21 cellular contexts compared by ENCODE assay signal in genomic region chr1:181818943-181819342, GRCh38.
"Had no signal": no experiment of that assay in that cellular context is flagged by ENCODE, and none has a peak within 500 bp of the region (broad histone marks: within the 10 kb centered on the region; RNA-seq: fewer than 3 reads in every experiment).

No MANE protein-coding gene starts in this region.

- H3K4me1 Mint-ChIP-seq: naive B cell; nephron; stimulated activated memory B cell treated with anti-CD40 and anti-IgM and Interleukin-4, amounts not matched to agents 10 μg/mL and 1 μg/mL and 100 μg/mL, for 72 hours had no signal

- H3K4me3 Mint-ChIP-seq: naive B cell; nephron; stimulated activated memory B cell treated with anti-CD40 and anti-IgM and Interleukin-4, amounts not matched to agents 10 μg/mL and 1 μg/mL and 100 μg/mL, for 72 hours; stimulated activated naive CD8-positive, alpha-beta T cell treated with anti-CD3 and anti-CD28 coated beads, Interleukin-15, Interleukin-2, amounts not matched to agents 100 ng/mL and 50 ng/mL, for 24 hours had no signal

- H3K9me3 Mint-ChIP-seq: stimulated activated naive CD8-positive, alpha-beta T cell treated with anti-CD3 and anti-CD28 coated beads, Interleukin-15, Interleukin-2, amounts not matched to agents 100 ng/mL and 50 ng/mL, for 24 hours had no signal

- H3K36me3 ChIP-seq: esophagus squamous epithelium, gastroesophageal sphincter, spleen, tibial artery, upper lobe of right lung had no signal

- ATAC-seq: gastroesophageal sphincter; left colon; left ventricle myocardium superior; sciatic nerve; stimulated activated memory B cell treated with anti-CD40 and anti-IgM and Interleukin-4, amounts not matched to agents 10 μg/mL and 1 μg/mL and 100 μg/mL, for 72 hours; upper lobe of right lung had no signal

- H3K36me3 Mint-ChIP-seq: stimulated activated memory B cell treated with anti-CD40 and anti-IgM and Interleukin-4, amounts not matched to agents 10 μg/mL and 1 μg/mL and 100 μg/mL, for 72 hours had no signal

- H3K9me3 ChIP-seq: tibial artery, upper lobe of right lung had no signal

- H3K4me3 ChIP-seq: coronary artery, esophagus squamous epithelium, gastroesophageal sphincter, lung, spleen, tibial artery, upper lobe of right lung had no signal

- H3K27ac ChIP-seq: coronary artery, esophagus squamous epithelium, gastroesophageal sphincter, spleen, tibial artery, upper lobe of right lung had no signal

- DNase-seq: effector memory CD4-positive, alpha-beta T cell; esophagus squamous epithelium; foreskin fibroblast; glutamatergic neuron; left colon; left ventricle myocardium superior; mesenchymal stem cell; naive B cell; spleen; stimulated activated CD4-positive, alpha-beta T cell treated with anti-CD3 and anti-CD28 coated beads, Interleukin-15, amount 100 ng/mL, for 24 hours; stimulated activated CD4-positive, alpha-beta T cell treated with anti-CD3 and anti-CD28 coated beads, Interleukin-1b, Interleukin-23, amount 100 ng/mL, for 48 hours; stimulated activated CD4-positive, alpha-beta T cell treated with anti-CD3 and anti-CD28 coated beads, Interleukin-4, amount 100 ng/mL, for 24 hours; tibial artery; upper lobe of right lung had no signal

- H3K4me1 ChIP-seq: gastroesophageal sphincter, spleen, tibial artery, upper lobe of right lung had no signal

- H3K27ac Mint-ChIP-seq: naive B cell; nephron; stimulated activated memory B cell treated with anti-CD40 and anti-IgM and Interleukin-4, amounts not matched to agents 10 μg/mL and 1 μg/mL and 100 μg/mL, for 72 hours; stimulated activated naive CD8-positive, alpha-beta T cell treated with anti-CD3 and anti-CD28 coated beads, Interleukin-15, Interleukin-2, amounts not matched to agents 100 ng/mL and 50 ng/mL, for 24 hours had no signal

- H3K27me3 ChIP-seq: gastroesophageal sphincter, spleen, tibial artery, upper lobe of right lung had no signal
